8 cellular contexts compared by ENCODE assay signal in the genomic region with DNA sequence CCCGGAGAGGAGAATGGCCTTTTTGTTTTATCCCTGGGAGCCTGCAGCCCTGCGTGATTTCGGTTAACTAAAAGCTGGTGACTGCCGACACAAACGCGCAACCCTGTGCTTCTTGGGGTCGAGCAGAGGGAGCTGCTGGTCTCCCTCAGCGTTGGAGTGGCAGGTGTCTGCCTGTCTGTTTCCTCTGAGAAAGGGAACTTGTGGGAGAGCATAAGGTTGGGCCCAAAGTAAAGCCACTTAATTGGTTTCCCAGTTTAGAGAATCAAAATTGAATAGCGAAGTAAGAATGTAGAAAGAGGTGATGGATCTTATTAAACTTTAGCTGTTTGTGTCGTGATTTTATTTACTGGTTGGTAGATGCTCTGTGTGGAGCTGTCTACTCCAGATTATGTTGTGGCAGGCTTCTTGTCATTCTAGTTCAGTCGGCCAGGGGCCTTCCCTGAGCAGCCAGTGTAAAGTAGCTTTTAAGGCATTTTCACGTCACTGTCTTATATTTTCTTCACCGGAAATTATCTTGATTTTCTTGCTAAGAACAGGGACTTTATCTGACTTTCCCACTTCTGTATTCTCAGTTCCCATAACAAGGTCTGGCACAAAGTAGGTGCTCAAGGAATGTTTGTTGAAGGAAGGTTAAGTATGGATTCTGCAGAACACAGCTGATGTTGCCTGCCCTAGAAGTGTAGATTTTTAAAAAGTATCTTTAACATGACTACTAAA. TPM values are rescaled to one million over a fixed set of nuclear protein-coding genes. Genes with fewer than 3 reads are reported as not detected.
A peak's percentile ranks its signal among the peaks of the same experiment; 100 is the strongest.
DNase-seq lines count a peak whose midpoint lies in the region; ATAC-seq and TF ChIP-seq lines count a peak whose summit lies in the region.

No MANE protein-coding gene starts in this region.

- H3K4me1 ChIP-seq in cardiac muscle cell (ENCODE audit: low read depth) (peaks cover 4% of the 10 kb centered on the region), right cardiac atrium (ENCODE audit: control insufficient read depth, insufficient read depth, low read length) (peaks cover 2% of the 10 kb centered on the region), skeletal muscle tissue (ENCODE audit: control insufficient read depth in 3 of 3, insufficient read depth in 3 of 3, low read length in 3 of 3) (peaks cover 11 to 12% (median 12%) of the 10 kb centered on the region in 3 donors)

- H3K4me1 Mint-ChIP-seq in activated CD8-positive, alpha-beta T cell treated with anti-CD3 and anti-CD28 coated beads for 36 hours (ENCODE audit: low read depth) = peaks cover 26% of the 10 kb centered on the region

- DNase-seq in cardiac muscle cell (ENCODE audit: low read depth in 1 of 2, low spot score in 1 of 2) (peak in 1 of 2 donors; percentile 38), left ventricle myocardium superior (no peak), right cardiac atrium (no peak), posterior vena cava (ENCODE audit: low spot score) (no peak)
- peak; percentile 6 for DNase-seq in activated CD8-positive, alpha-beta T cell treated with anti-CD3 and anti-CD28 coated beads for 36 hours
- no peak for DNase-seq in activated CD4-positive, alpha-beta T cell treated with anti-CD3 and anti-CD28 coated beads, Interleukin-2, amount 50 U/mL, for 4 hours

- no peaks in the 10 kb centered on the region for H3K27me3 Mint-ChIP-seq in activated CD8-positive, alpha-beta T cell treated with anti-CD3 and anti-CD28 coated beads for 36 hours

- CTCF ChIA-PET in activated CD8-positive, alpha-beta T cell treated with anti-CD3 and anti-CD28 coated beads for 36 hours (lab: Charles Lee) = interaction anchor here (0.8 to 2.8 kb wide), 6 partner anchors 16 to 268 kb away, joined by 3 to 18 read pairs (median 4); no protein-coding TSS in a partner anchor

- no peak for TF ChIP-seq CTCF in cardiac muscle cell (IDR thresholded peaks at IDR 0.05; ENCODE audit: low read depth, low read length)
- no peak for TF ChIP-seq CTCF in activated CD8-positive, alpha-beta T cell treated with anti-CD3 and anti-CD28 coated beads for 36 hours (IDR thresholded peaks at IDR 0.05)

- ATAC-seq in left ventricle myocardium superior (no peak), HG03280 (IDR thresholded peaks at IDR 0.05; ENCODE audit: unreplicated experiment) (peak; percentile 13), right cardiac atrium (no peak)
- ATAC-seq in activated CD8-positive, alpha-beta T cell treated with anti-CD3 and anti-CD28 coated beads for 36 hours = no peak

- H3K9me3 ChIP-seq in cardiac muscle cell (ENCODE audit: low read depth) (no peaks in the 10 kb centered on the region), right cardiac atrium (ENCODE audit: control insufficient read depth, low read length) (no peaks in the 10 kb centered on the region), skeletal muscle tissue (ENCODE audit: control insufficient read depth in 3 of 3, low read length in 3 of 3) (no peaks in the 10 kb centered on the region)

- POLR2A ChIA-PET in activated CD8-positive, alpha-beta T cell treated with anti-CD3 and anti-CD28 coated beads for 36 hours (lab: Charles Lee) = interaction anchor here (0.5 to 4.2 kb wide), 12 partner anchors 8 to 394 kb away, joined by 3 to 13 read pairs (median 4); partner anchors contain the start of gene ADAT2

- H3K36me3 Mint-ChIP-seq in activated CD8-positive, alpha-beta T cell treated with anti-CD3 and anti-CD28 coated beads for 36 hours (ENCODE audit: low read depth) = peaks cover 45% of the 10 kb centered on the region

- H3K9me3 Mint-ChIP-seq in activated CD8-positive, alpha-beta T cell treated with anti-CD3 and anti-CD28 coated beads for 36 hours = no peaks in the 10 kb centered on the region

- WGBS in right cardiac atrium = 4% methylated on average over 13 of the region's 13 CpGs

- peak overlapping the region; percentile 71 for H3K4me3 ChIP-seq in cardiac muscle cell
- H3K4me3 ChIP-seq in right cardiac atrium (ENCODE audit: low read length) = peak overlapping the region; percentile 80
- H3K4me3 ChIP-seq in skeletal muscle tissue (ENCODE audit: low read length in 3 of 3) = peak overlapping the region; percentile 92 to 98 (median 97)

- H3K4me3 Mint-ChIP-seq in activated CD8-positive, alpha-beta T cell treated with anti-CD3 and anti-CD28 coated beads for 36 hours = peak overlapping the region; percentile 98

- H3K27ac Mint-ChIP-seq in activated CD8-positive, alpha-beta T cell treated with anti-CD3 and anti-CD28 coated beads for 36 hours = peak overlapping the region; percentile 99

- H3K27me3 ChIP-seq in cardiac muscle cell = no peaks in the 10 kb centered on the region
- no peaks in the 10 kb centered on the region for H3K27me3 ChIP-seq in right cardiac atrium (ENCODE audit: control insufficient read depth, insufficient read depth)
- H3K27me3 ChIP-seq in skeletal muscle tissue (ENCODE audit: control insufficient read depth in 3 of 3, insufficient read depth in 3 of 3, low read length in 3 of 3) = no peaks in the 10 kb centered on the region

- peak overlapping the region; percentile 94 for H3K27ac ChIP-seq in cardiac muscle cell
- peak overlapping the region; percentile 69 for H3K27ac ChIP-seq in right cardiac atrium (ENCODE audit: low read length)
- peak overlapping the region; percentile 94 for H3K27ac ChIP-seq in skeletal muscle tissue (ENCODE audit: low read depth, low read length)

- intact Hi-C loops in left ventricle myocardium superior (cut with micrococcal nuclease) (no loop called here), right cardiac atrium (cut with DNase I) (loop anchor here in 3 of 4 donors (5.0 to 10.0 kb wide), 6 partner anchors 167 to 269 kb away; partner anchors contain the start of gene PHACTR2 (in 2 of the 3)), posterior vena cava (cut with DNase I) (loop anchor here in 1 of 2 donors (10.0 kb wide), 1 partner anchor 269 kb away; no protein-coding TSS in a partner anchor)
- intact Hi-C loops in activated CD8-positive, alpha-beta T cell treated with anti-CD3 and anti-CD28 coated beads for 36 hours (cut with micrococcal nuclease) = loop anchor here (10.0 kb wide), 1 partner anchor 269 kb away; no protein-coding TSS in a partner anchor

- H3K9ac ChIP-seq in skeletal muscle tissue (ENCODE audit: low read depth in 1 of 3, low read length in 3 of 3) = peak overlapping the region; percentile 93 to 98 (median 95)

- H3K36me3 ChIP-seq in cardiac muscle cell (peaks cover 36% of the 10 kb centered on the region), skeletal muscle tissue (ENCODE audit: control insufficient read depth in 3 of 3, insufficient read depth in 3 of 3, low read length in 3 of 3) (peaks cover 19 to 36% (median 31%) of the 10 kb centered on the region in 3 donors)

RNA-seq across cellular contexts. Expression of gene LTV1, which starts 0.7 kb away (rescaled TPM):
- 10.0 and 11.0 TPM in 2 replicates for total RNA-seq in cardiac muscle cell
- 19.6 and 22.8 TPM in 2 replicates for polyA plus RNA-seq in cardiac muscle cell
- 12.6 TPM for total RNA-seq in left ventricle myocardium superior
- total RNA-seq in activated CD8-positive, alpha-beta T cell treated with anti-CD3 and anti-CD28 coated beads for 36 hours = 10 to 100 TPM; 30.9 to 31.6 TPM
- 10 to 100 TPM; 12.5 to 15.9 (median 12.8) TPM for total RNA-seq in right cardiac atrium
- polyA plus RNA-seq in right cardiac atrium = 16.0 TPM
- total RNA-seq in skeletal muscle tissue = 19.8 TPM
- 10 to 100 TPM; 16.8 to 20.8 TPM for total RNA-seq in posterior vena cava

RNA-seq across cellular contexts. Expression of gene ZC2HC1B, which starts 20.4 kb away (rescaled TPM):
- not detected in 2 replicates for total RNA-seq in cardiac muscle cell
- not detected in 2 replicates for polyA plus RNA-seq in cardiac muscle cell
- not detected for total RNA-seq in left ventricle myocardium superior
- not detected for total RNA-seq in activated CD8-positive, alpha-beta T cell treated with anti-CD3 and anti-CD28 coated beads for 36 hours
- total RNA-seq in right cardiac atrium = not detected
- not detected for polyA plus RNA-seq in right cardiac atrium
- total RNA-seq in skeletal muscle tissue = not detected
- total RNA-seq in posterior vena cava = not detected
